ENCODE assay signal across 12 cellular contexts in genomic region chr20:33106058-33106620, GRCh38. TPM values are rescaled to one million over a fixed set of nuclear protein-coding genes. Genes with fewer than 3 reads are reported as not detected.
DNase-seq lines count a peak whose midpoint lies in the region; ATAC-seq, FAIRE-seq and TF ChIP-seq lines count a peak whose summit lies in the region.
"Not testable (repeated sequence)": the region's sequence is repeated elsewhere in the genome, so short reads cannot be mapped to it uniquely, and the experiment has no call there.
"Had no signal": no experiment of that assay in that cellular context is flagged by ENCODE, and none has a peak within 500 bp of the region (broad histone marks: within the 10 kb centered on the region; RNA-seq: fewer than 3 reads in every experiment).

No MANE protein-coding gene starts in this region.

- not testable (repeated sequence) for H3K79me2 ChIP-seq in GM23248 (ENCODE audit: insufficient read depth); hepatocyte; mesendoderm (ENCODE audit: control insufficient read depth, insufficient read depth, low read length)

- not testable (repeated sequence) for H3K79me1 ChIP-seq in mesendoderm (ENCODE audit: low read length)

- H3K23ac ChIP-seq in mesendoderm (ENCODE audit: low read length), result not testable (repeated sequence)

- not testable (repeated sequence) for H3K4me1 ChIP-seq in GM23248 (ENCODE audit: insufficient read depth); body of pancreas; hepatocyte (ENCODE audit: insufficient read depth); mesendoderm (ENCODE audit: control insufficient read depth, low read depth, low read length); small intestine (ENCODE audit: control insufficient read depth in 2 of 2, insufficient read depth in 1 of 2, low read depth in 1 of 2, low read length in 1 of 2)

- H3K18ac ChIP-seq in mesendoderm (ENCODE audit: low read length), result not testable (repeated sequence)

- 31 to 35% methylated on average over 7 of the region's 7 CpGs for WGBS in GM23248 (ENCODE audit: low coverage in 1 of 2, low lambda C conversion rate in 2 of 2, missing lambda C conversion rate in 2 of 2), 2 experiments
- WGBS in body of pancreas, 2 donors, result 49 to 70% methylated on average over 7 of the region's 7 CpGs
- 45% methylated on average over 7 of the region's 7 CpGs for WGBS in hepatocyte (ENCODE audit: low lambda C conversion rate, missing lambda C conversion rate)
- no CpG with 5 or more reads among the region's 7 CpGs for WGBS in mesendoderm (ENCODE audit: extremely low coverage, insufficient coverage, low lambda C conversion rate)
- WGBS in small intestine, 3 donors, result 30 to 60% (median 56%) methylated on average over 7 of the region's 7 CpGs

- not testable (repeated sequence) for H2AK5ac ChIP-seq in mesendoderm (ENCODE audit: low read length)

- H2BK15ac ChIP-seq in mesendoderm (replicated peaks; ENCODE audit: low read depth), result not testable (repeated sequence)

- not testable (repeated sequence) for H3K4me3 ChIP-seq in GM23248; body of pancreas; hepatocyte; mesendoderm (ENCODE audit: low read length); small intestine (ENCODE audit: low read depth in 1 of 2, low read length in 2 of 2)

- not testable (repeated sequence) for H3K56ac ChIP-seq in mesendoderm (ENCODE audit: low read length)

- H4K8ac ChIP-seq in mesendoderm (ENCODE audit: low read depth, low read length), result not testable (repeated sequence)

- not testable (repeated sequence) for H2AFZ ChIP-seq in GM23248, hepatocyte

- not testable (repeated sequence) for ATAC-seq in body of pancreas

- FAIRE-seq in small intestine (lab: Jason Lieb, UNC), result not testable (repeated sequence)

- H3K4ac ChIP-seq in mesendoderm (ENCODE audit: low read depth, low read length), result not testable (repeated sequence)

- intact Hi-C loops in body of pancreas (cut with DNase I), result not testable (repeated sequence)

- in situ Hi-C loops in GM23248 (cut with MboI), result not testable (repeated sequence)

- not testable (repeated sequence) for H3K9ac ChIP-seq in GM23248; mesendoderm (ENCODE audit: low read length)

- peaks cover 31% of the 10 kb centered on the region; the same call in 1 of the 2 replicates for H3K27me3 ChIP-seq in GM23248 (replicated peaks; ENCODE audit: insufficient read depth)
- H3K27me3 ChIP-seq in body of pancreas; hepatocyte; mesendoderm (ENCODE audit: insufficient read depth, low read length, poor library complexity); small intestine (ENCODE audit: control insufficient read depth in 2 of 2, insufficient read depth in 2 of 2, low read length in 2 of 2): not testable (repeated sequence)

- H4K5ac ChIP-seq in mesendoderm (ENCODE audit: low read length), result not testable (repeated sequence)

- not testable (repeated sequence) for TF ChIP-seq POLR2A in body of pancreas (IDR thresholded peaks at IDR 0.05)

- not testable (repeated sequence) for H3K9me2 ChIP-seq in GM23248 (ENCODE audit: insufficient read depth); hepatocyte (replicated peaks; ENCODE audit: insufficient read depth)

- not testable (repeated sequence) for TF ChIP-seq CTCF in body of pancreas (IDR thresholded peaks at IDR 0.05); hepatocyte (IDR thresholded peaks at IDR 0.05; ENCODE audit: poor library complexity)

- H2BK5ac ChIP-seq in mesendoderm (ENCODE audit: low read length), result not testable (repeated sequence)

- H3K27ac ChIP-seq in GM23248; body of pancreas; mesendoderm (ENCODE audit: low read depth, low read length); small intestine (ENCODE audit: low read depth in 1 of 2, low read length in 1 of 2): not testable (repeated sequence)
- H3K27ac ChIP-seq in hepatocyte, result peak overlapping the region; percentile 79

- not testable (repeated sequence) for H2BK120ac ChIP-seq in mesendoderm (ENCODE audit: low read depth, low read length)

- not testable (repeated sequence) for H3F3A ChIP-seq in GM23248 (ENCODE audit: insufficient read depth)

- H3K36me3 ChIP-seq in GM23248 (ENCODE audit: low read depth); body of pancreas (replicated peaks in 1 of 2; ENCODE audit: insufficient read depth in 1 of 2, low read depth in 2 of 2); hepatocyte (replicated peaks; ENCODE audit: insufficient read depth, low read depth); mesendoderm (ENCODE audit: control insufficient read depth, insufficient read depth, low read length); small intestine (ENCODE audit: control insufficient read depth in 2 of 2, insufficient read depth in 2 of 2, low read length in 2 of 2): not testable (repeated sequence)

- H3K4me2 ChIP-seq in GM23248 (ENCODE audit: unreplicated experiment); mesendoderm (ENCODE audit: low read length): not testable (repeated sequence)
- peak overlapping the region; percentile 65 for H3K4me2 ChIP-seq in hepatocyte

- DNase-seq in GM23248, result peak; percentile 31
- peak; percentile 20 for DNase-seq in NCI-H146 treated with DMSO at 0.1 percent for 48 hours (lab: John Stamatoyannopoulos, UW; ENCODE audit: unreplicated experiment)
- peak; percentile 53 for DNase-seq in NCI-H748 (lab: John Stamatoyannopoulos, UW; ENCODE audit: unreplicated experiment)
- peak in 3 of 4 donors; percentile 34 to 46 (median 44) for DNase-seq in body of pancreas
- DNase-seq in hepatocyte (ENCODE audit: low spot score), result peak; percentile 90
- peak; percentile 36 for DNase-seq in mesendoderm
- peak; percentile 11 for DNase-seq in small intestine

- not testable (repeated sequence) for H3K9me3 ChIP-seq in GM23248 (ENCODE audit: low read depth); body of pancreas; hepatocyte (ENCODE audit: low read depth); small intestine (ENCODE audit: control insufficient read depth, low read depth)

- not testable (repeated sequence) for H4K20me1 ChIP-seq in GM23248 (ENCODE audit: insufficient read depth); hepatocyte (ENCODE audit: insufficient read depth, poor library complexity, severe bottlenecking)

RNA-seq across cellular contexts. Expression of gene BPIFB4, which starts 26.7 kb away (rescaled TPM):
- total RNA-seq in GM23248 (2014; rRNA removed; shearing (Covaris generic)), result not detected in 2 replicates
- polyA plus RNA-seq in GM23248 (2016; fragmentation: Nextera tagmentation; extraction: Ambion mirVana) (not detected in 2 replicates), hepatocyte (not detected in 2 replicates), small intestine (not detected)
- total RNA-seq in body of pancreas (not detected), hepatocyte (not detected in 2 replicates)
- 0.11 TPM for polyA plus RNA-seq in mesendoderm (2013, experiment 1 of 2)
- polyA plus RNA-seq in mesendoderm (2013, experiment 2 of 2), result 0.17 TPM
- total RNA-seq: A673; CD4-positive, alpha-beta memory T cell; H1; LHCN-M2; RPMI7951 had no signal
- polyA plus RNA-seq: CD4-positive, alpha-beta memory T cell; H1 had no signal

RNA-seq across cellular contexts. Expression of gene BPIFB3, which starts 52.4 kb away (rescaled TPM):
- not detected in 2 replicates for total RNA-seq in GM23248 (2014; rRNA removed; shearing (Covaris generic))
- polyA plus RNA-seq in GM23248 (2016; fragmentation: Nextera tagmentation; extraction: Ambion mirVana), result not detected in 2 replicates
- total RNA-seq in body of pancreas, result not detected
- not detected in 2 replicates for total RNA-seq in hepatocyte
- polyA plus RNA-seq in hepatocyte, result not detected in 2 replicates
- not detected for polyA plus RNA-seq in mesendoderm (2013, experiment 1 of 2)
- polyA plus RNA-seq in mesendoderm (2013, experiment 2 of 2), result 0.03 TPM
- not detected for polyA plus RNA-seq in small intestine
- total RNA-seq: A673; CD4-positive, alpha-beta memory T cell; H1; LHCN-M2; RPMI7951 had no signal
- polyA plus RNA-seq: CD4-positive, alpha-beta memory T cell; H1 had no signal

Comparison
In these comparisons a context has a peak if more than half of its experiments do, and no peak if none do; other contexts are left out.
1. DNase-seq: peak in every context shown above with its lines; median percentile 90 in hepatocyte; 53 in NCI-H748; 44 in body of pancreas; 36 in mesendoderm; 31 in GM23248; 20 in NCI-H146 treated with DMSO at 0.1 percent for 48 hours; 11 in small intestine.